In genomic region chr2:46335404-46335965, GRCh38 we compare ENCODE assay signal across 9 cellular contexts. TPM values are rescaled to one million over a fixed set of nuclear protein-coding genes. Genes with fewer than 3 reads are reported as not detected.
A peak's percentile ranks its signal among the peaks of the same experiment; 100 is the strongest.
DNase-seq lines count a peak whose midpoint lies in the region; ATAC-seq, FAIRE-seq and TF ChIP-seq lines count a peak whose summit lies in the region.
"Had no signal": no experiment of that assay in that cellular context is flagged by ENCODE, and none has a peak within 500 bp of the region (broad histone marks: within the 10 kb centered on the region; RNA-seq: fewer than 3 reads in every experiment).

No MANE protein-coding gene starts in this region.

- H3K9me3 Mint-ChIP-seq in type B pancreatic cell: no peaks in the 10 kb centered on the region

- POLR2A ChIA-PET in endothelial cell of umbilical vein (lab: Charles Lee): interaction anchor here (0.6 to 0.9 kb wide), 3 partner anchors 12 to 38 kb away, joined by 3 to 7 read pairs (median 3); partner anchors contain the start of gene EPAS1

- H3K27ac Mint-ChIP-seq in type B pancreatic cell: peak overlapping the region; percentile 70
- H3K27ac Mint-ChIP-seq: activated CD8-positive, alpha-beta T cell treated with anti-CD3 and anti-CD28 coated beads, Interleukin-2, amount 10 ng/mL, durations not matched to agents 7 days and 5 days had no signal

- peak overlapping the region; percentile 39 to 71 for H3K4ac ChIP-seq in mesenchymal stem cell (ENCODE audit: low read depth in 1 of 2, low read length in 2 of 2)

- H2BK15ac ChIP-seq in mesenchymal stem cell (ENCODE audit: low read depth, poor library complexity, severe bottlenecking): peak overlapping the region; percentile 95

- CTCF ChIA-PET in endothelial cell of umbilical vein (lab: Charles Lee): interaction anchor here (0.6 to 3.7 kb wide), 17 partner anchors 8 to 343 kb away, joined by 3 to 13 read pairs (median 4); no protein-coding TSS in a partner anchor

- peak overlapping the region in 1 of 2 experiments; percentile 14 for H3K23ac ChIP-seq in mesenchymal stem cell (ENCODE audit: low read length in 2 of 2)

- peak; percentile 9 for TF ChIP-seq POLR2A in endothelial cell of umbilical vein (IDR thresholded peaks at IDR 0.05; ENCODE audit: low read depth, low read length)

- no peaks in the 10 kb centered on the region for H3K9me1 ChIP-seq in endothelial cell of umbilical vein (replicated peaks; ENCODE audit: control insufficient read depth, extremely low read depth, insufficient read depth, low read length)

- peak overlapping the region in 1 of 3 experiments; percentile 29 for H3K4me3 ChIP-seq in endothelial cell of umbilical vein (replicated peaks in 1 of 3; ENCODE audit: insufficient read depth in 1 of 3, low read depth in 1 of 3, low read length in 3 of 3)
- peak overlapping the region in 1 of 2 experiments; percentile 73 for H3K4me3 ChIP-seq in mesenchymal stem cell (ENCODE audit: insufficient read depth in 1 of 2, low read depth in 1 of 2, low read length in 2 of 2)

- peaks cover 73% of the 10 kb centered on the region for H3K4me1 Mint-ChIP-seq in type B pancreatic cell (ENCODE audit: unreplicated experiment)

- no peak overlapping the region for H3K14ac ChIP-seq in mesenchymal stem cell (ENCODE audit: low read length in 2 of 2)

- dilution Hi-C loops in endothelial cell of umbilical vein (cut with MboI; ENCODE audit: extremely low pct_ligation_motif_present, low sequenced_read_pairs): no loop called here

- no TSS peak for BruUV-seq in endothelial cell of umbilical vein (replicated peaks; lab: Mats Ljungman, UMichigan)

- WGBS in mesenchymal stem cell: 15% methylated on average over 7 of the region's 15 CpGs

- H2BK12ac ChIP-seq in mesenchymal stem cell (ENCODE audit: low read length in 2 of 2): peak overlapping the region; percentile 90 to 94

- no peaks in the 10 kb centered on the region for H3K36me3 Mint-ChIP-seq in type B pancreatic cell

- no peaks in the 10 kb centered on the region for H3K9me3 ChIP-seq in endothelial cell of umbilical vein (replicated peaks; ENCODE audit: control insufficient read depth, insufficient read depth, low read length)
- H3K9me3 ChIP-seq in mesenchymal stem cell (ENCODE audit: control insufficient read depth, low read length): no peaks in the 10 kb centered on the region

- peak; percentile 58 for DNase-seq in NCI-H2227 (lab: John Stamatoyannopoulos, UW; ENCODE audit: unreplicated experiment)
- DNase-seq in endothelial cell of umbilical vein (ENCODE audit: low read depth, low spot score): peak; percentile 88
- peak; percentile 92 for DNase-seq in mesenchymal stem cell
- DNase-seq in type B pancreatic cell (ENCODE audit: extremely low spot score, unreplicated experiment): no peak
- no peak for DNase-seq in GM20000 (ENCODE audit: low spot score)
- no peak for DNase-seq in DMS114 treated with DMSO at 0.1 percent for 48 hours (lab: John Stamatoyannopoulos, UW; ENCODE audit: unreplicated experiment)
- DNase-seq: activated CD8-positive, alpha-beta T cell treated with anti-CD3 and anti-CD28 coated beads, Interleukin-2, amount 10 ng/mL, durations not matched to agents 7 days and 5 days had no signal

- peak overlapping the region; percentile 74 for H3K9ac ChIP-seq in endothelial cell of umbilical vein (replicated peaks; ENCODE audit: extremely low read depth, insufficient read depth, low read length)
- peak overlapping the region; percentile 89 for H3K9ac ChIP-seq in mesenchymal stem cell (ENCODE audit: low read length)

- H3K27me3 ChIP-seq in endothelial cell of umbilical vein (ENCODE audit: control insufficient read depth in 2 of 2, insufficient read depth in 2 of 2, low read length in 2 of 2) (no peaks in the 10 kb centered on the region), mesenchymal stem cell (ENCODE audit: control insufficient read depth in 1 of 2, insufficient read depth in 1 of 2, low read length in 2 of 2) (no peaks in the 10 kb centered on the region)

- H4K8ac ChIP-seq in mesenchymal stem cell (ENCODE audit: low read length): peak overlapping the region; percentile 89

- H2BK5ac ChIP-seq in mesenchymal stem cell (ENCODE audit: low read depth, low read length, poor library complexity, severe bottlenecking): peak overlapping the region; percentile 81

- H4K91ac ChIP-seq in mesenchymal stem cell (ENCODE audit: low read length): peak overlapping the region; percentile 97

- peaks cover 73% of the 10 kb centered on the region for H3K79me2 ChIP-seq in endothelial cell of umbilical vein (ENCODE audit: control insufficient read depth, insufficient read depth, low read length)

- peak overlapping the region; percentile 71 for H3K4me3 Mint-ChIP-seq in type B pancreatic cell
- H3K4me3 Mint-ChIP-seq: activated CD8-positive, alpha-beta T cell treated with anti-CD3 and anti-CD28 coated beads, Interleukin-2, amount 10 ng/mL, durations not matched to agents 7 days and 5 days had no signal

- H3K36me3 ChIP-seq in endothelial cell of umbilical vein (ENCODE audit: control insufficient read depth in 2 of 2, extremely low read depth in 1 of 2, insufficient read depth in 2 of 2, low read length in 2 of 2) (no peaks in the 10 kb centered on the region), mesenchymal stem cell (ENCODE audit: control insufficient read depth in 1 of 2, insufficient read depth in 2 of 2, low read depth in 1 of 2, low read length in 2 of 2) (no peaks in the 10 kb centered on the region)

- intact Hi-C loops in endothelial cell of umbilical vein (cut with micrococcal nuclease): loop anchor here (1.0 kb wide), 2 partner anchors 15 to 36 kb away; no protein-coding TSS in a partner anchor

- peak overlapping the region; percentile 61 for H2AK5ac ChIP-seq in mesenchymal stem cell (ENCODE audit: low read length, severe bottlenecking)

- H3K27ac ChIP-seq in endothelial cell of umbilical vein (ENCODE audit: insufficient read depth, low read depth, low read length): peak overlapping the region; percentile 87
- H3K27ac ChIP-seq in mesenchymal stem cell (ENCODE audit: low read length, poor library complexity, severe bottlenecking): peak overlapping the region; percentile 89

- peaks cover 8% of the 10 kb centered on the region for H4K20me1 ChIP-seq in endothelial cell of umbilical vein (replicated peaks; ENCODE audit: control insufficient read depth, extremely low read depth, insufficient read depth, low read length)

- TF ChIP-seq CTCF in endothelial cell of umbilical vein (IDR thresholded peaks at IDR 0.05; ENCODE audit: extremely low read depth in 1 of 2, insufficient read depth in 1 of 2, low read depth in 1 of 2, low read length in 2 of 2) (no peak), type B pancreatic cell (conservative IDR thresholded peaks at IDR 0.05) (no peak), GM20000 (IDR thresholded peaks at IDR 0.05; ENCODE audit: extremely low read depth, missing control alignments) (no peak)

- FAIRE-seq in endothelial cell of umbilical vein (lab: Jason Lieb, UNC): peak; percentile 58

- H3K4me1 ChIP-seq in endothelial cell of umbilical vein (ENCODE audit: control insufficient read depth, extremely low read depth, insufficient read depth, low read length) (peaks cover 37% of the 10 kb centered on the region), mesenchymal stem cell (ENCODE audit: control insufficient read depth, insufficient read depth, low read depth, low read length) (peaks cover 40% of the 10 kb centered on the region)

- ATAC-seq in GM21367 (IDR thresholded peaks at IDR 0.05; ENCODE audit: unreplicated experiment) (no peak), HG03025 (IDR thresholded peaks at IDR 0.05; ENCODE audit: low FRiP score, unreplicated experiment) (no peak)
- ATAC-seq: activated CD8-positive, alpha-beta T cell treated with anti-CD3 and anti-CD28 coated beads, Interleukin-2, amount 10 ng/mL, durations not matched to agents 7 days and 5 days had no signal

- H3K79me1 ChIP-seq in mesenchymal stem cell (replicated peaks; ENCODE audit: low read length, poor library complexity, severe bottlenecking): peaks cover 39% of the 10 kb centered on the region

- peak overlapping the region; percentile 83 to 84 for H3K18ac ChIP-seq in mesenchymal stem cell (ENCODE audit: low read depth in 1 of 2, low read length in 2 of 2)

- peak overlapping the region; percentile 23 for H2AFZ ChIP-seq in endothelial cell of umbilical vein (ENCODE audit: low read depth, low read length)
- H2AFZ ChIP-seq in mesenchymal stem cell (ENCODE audit: low read depth, low read length): no peak overlapping the region

- H3K4me2 ChIP-seq in endothelial cell of umbilical vein (ENCODE audit: insufficient read depth, low read length) (peak overlapping the region; percentile 63), mesenchymal stem cell (ENCODE audit: low read length, poor library complexity, severe bottlenecking) (peak overlapping the region; percentile 50)

- H3K27me3 Mint-ChIP-seq in type B pancreatic cell: no peaks in the 10 kb centered on the region

- H2BK120ac ChIP-seq in mesenchymal stem cell (ENCODE audit: low read depth, low read length): peak overlapping the region; percentile 86

TF ChIP-seq in endothelial cell of umbilical vein, 7 proteins besides CTCF, POLR2A, EP300 and RAD21:
- no peak for TF ChIP-seq GATA2 (IDR thresholded peaks at IDR 0.05; ENCODE audit: insufficient read depth, insufficient read length, low read depth, low read length)
- TF ChIP-seq, protein P1, sequence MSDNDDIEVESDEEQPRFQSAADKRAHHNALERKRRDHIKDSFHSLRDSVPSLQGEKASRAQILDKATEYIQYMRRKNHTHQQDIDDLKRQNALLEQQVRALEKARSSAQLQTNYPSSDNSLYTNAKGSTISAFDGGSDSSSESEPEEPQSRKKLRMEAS (IDR thresholded peaks at IDR 0.05; ENCODE audit: insufficient read depth, insufficient read length): no peak
- TF ChIP-seq JUN (IDR thresholded peaks at IDR 0.05; ENCODE audit: borderline replicate concordance, insufficient read depth, insufficient read length, low read depth): peak; percentile 19
TF ChIP-seq in endothelial cell of umbilical vein: peak in this region for 1.

RNA-seq across cellular contexts. Expression of gene EPAS1, which starts 38.3 kb away (rescaled TPM):
- 374 and 397 TPM in 2 replicates for total RNA-seq in endothelial cell of umbilical vein
- polyA plus RNA-seq in endothelial cell of umbilical vein: 214 and 229 TPM in 2 replicates
- 316 and 329 TPM in 2 replicates for polyA plus RNA-seq in endothelial cell of umbilical vein (2011; cell fraction: cytosol; rRNA removed)
- 257 and 293 TPM in 2 replicates for polyA plus RNA-seq in endothelial cell of umbilical vein (2011; cell fraction: nucleus; rRNA removed)
- polyA plus RNA-seq in endothelial cell of umbilical vein (2012): 294 and 311 TPM in 2 replicates
- polyA minus RNA-seq in endothelial cell of umbilical vein: 334 and 376 TPM in 2 replicates
- polyA minus RNA-seq in endothelial cell of umbilical vein (2011; cell fraction: cytosol; rRNA and poly(A)+ RNA removed): 84.9 TPM
- polyA minus RNA-seq in endothelial cell of umbilical vein (2011; cell fraction: nucleus; rRNA and poly(A)+ RNA removed): 192 and 214 TPM in 2 replicates
- 237 TPM for polyA plus RNA-seq in mesenchymal stem cell (2013, experiment 1 of 2)
- 244 TPM for polyA plus RNA-seq in mesenchymal stem cell (2013, experiment 2 of 2)
- total RNA-seq in type B pancreatic cell (ENCODE audit: low replicate concordance): 59.8 and 362 TPM in 2 replicates

Comparison
In these comparisons a context has a peak if more than half of its experiments do, and no peak if none do; other contexts are left out.
1. DNase-seq: peak in NCI-H2227 (single experiment), endothelial cell of umbilical vein (single experiment) and mesenchymal stem cell (single experiment); none in type B pancreatic cell (single experiment), GM20000 (single experiment) and DMS114 treated with DMSO at 0.1 percent for 48 hours (single experiment).